ENCODE assay signal across 14 cellular contexts in the genomic region with DNA sequence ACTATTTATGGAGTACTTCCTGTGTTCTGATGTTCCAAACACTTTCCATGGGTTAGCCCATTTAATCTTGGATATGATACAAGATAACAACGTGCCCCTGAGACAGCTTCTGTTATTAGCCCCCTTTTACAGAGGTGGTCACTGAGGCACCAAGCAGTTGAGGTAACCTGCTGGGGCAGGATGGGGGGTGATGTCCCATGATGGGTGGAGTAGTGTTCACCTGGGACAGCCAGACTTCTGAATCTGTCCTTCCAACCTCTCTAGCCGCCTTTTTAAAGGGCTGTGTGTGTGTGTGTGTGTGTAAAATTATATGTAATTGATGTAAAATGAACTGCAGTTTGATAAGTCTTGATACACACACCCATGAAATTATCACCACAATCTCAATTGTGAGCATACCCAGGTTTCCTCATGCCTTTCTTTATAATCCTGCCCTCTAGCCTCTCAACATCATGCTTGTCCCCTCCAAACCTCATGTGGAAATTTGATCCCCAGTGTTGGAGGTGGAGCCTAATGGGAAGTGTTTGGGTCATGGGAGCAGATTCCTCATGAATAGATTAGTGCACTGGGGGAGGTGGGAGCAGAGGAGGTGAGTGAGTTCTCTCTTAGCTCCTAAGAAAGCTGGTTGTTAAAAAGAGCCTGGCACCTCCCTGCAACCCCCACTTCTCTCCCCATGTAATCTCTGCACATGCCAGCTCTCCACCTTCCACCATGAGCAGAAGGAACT. TPM values are rescaled to one million over a fixed set of nuclear protein-coding genes. Genes with fewer than 3 reads are reported as not detected.
DNase-seq lines count a peak whose midpoint lies in the region; ATAC-seq and TF ChIP-seq lines count a peak whose summit lies in the region.
"Had no signal": no experiment of that assay in that cellular context is flagged by ENCODE, and none has a peak within 500 bp of the region (broad histone marks: within the 10 kb centered on the region; RNA-seq: fewer than 3 reads in every experiment).

No MANE protein-coding gene starts in this region.

- H3K27me3 ChIP-seq in adipocyte (replicated peaks; ENCODE audit: control insufficient read depth, insufficient read depth, low read length), result no peaks in the 10 kb centered on the region
- no peaks in the 10 kb centered on the region for H3K27me3 ChIP-seq in mesendoderm (ENCODE audit: insufficient read depth, low read length, poor library complexity)

- H3K9me3 ChIP-seq in adipocyte (ENCODE audit: control insufficient read depth, low read length), result no peaks in the 10 kb centered on the region
- H3K9me3 ChIP-seq in mucosa of descending colon, result no peaks in the 10 kb centered on the region

- no peak overlapping the region for H4K8ac ChIP-seq in mesendoderm (ENCODE audit: low read depth, low read length)

- H3K4me1 ChIP-seq in adipocyte (ENCODE audit: control insufficient read depth, insufficient read depth, low read length) (no peaks in the 10 kb centered on the region), mesendoderm (ENCODE audit: control insufficient read depth, low read depth, low read length) (peaks cover 3% of the 10 kb centered on the region), mucosa of descending colon (ENCODE audit: low read depth) (no peaks in the 10 kb centered on the region)

- H3K4me3 ChIP-seq in adipocyte (ENCODE audit: low read length) (no peak overlapping the region), mesendoderm (ENCODE audit: low read length) (no peak overlapping the region), mucosa of descending colon (no peak overlapping the region)

- DNase-seq in ELF-1 (ENCODE audit: low read depth, low spot score) (peak; percentile 57), HT1080 (ENCODE audit: low read depth) (peak; percentile 37), adipocyte (ENCODE audit: low read depth) (peak; percentile 1), mesendoderm (peak; percentile 81), mucosa of descending colon (no peak), GOT3 (lab: John Stamatoyannopoulos, UW) (no peak), LoVo (ENCODE audit: low spot score) (no peak)
- DNase-seq: activated CD4-positive, alpha-beta T cell treated with anti-CD3 and anti-CD28 coated beads for 36 hours; activated gamma-delta T cell; NCI-H1436; Right ventricle myocardium superior; stimulated activated CD4-positive, alpha-beta T cell treated with anti-CD3 and anti-CD28 coated beads, Interleukin-15, amount 100 ng/mL, for 24 hours; stimulated activated naive CD4-positive, alpha-beta T cell treated with Interleukin-2 at 50 U/mL for 16 hours had no signal

- peaks cover 31% of the 10 kb centered on the region for H3K36me3 ChIP-seq in adipocyte (ENCODE audit: control insufficient read depth, insufficient read depth, low read length, severe bottlenecking)
- peaks cover 4% of the 10 kb centered on the region for H3K36me3 ChIP-seq in mesendoderm (ENCODE audit: control insufficient read depth, insufficient read depth, low read length)
- no peaks in the 10 kb centered on the region for H3K36me3 ChIP-seq in mucosa of descending colon (ENCODE audit: low read depth)

- no peak overlapping the region for H2BK5ac ChIP-seq in mesendoderm (ENCODE audit: low read length)

- no peak overlapping the region for H3K9ac ChIP-seq in adipocyte (ENCODE audit: low read length)
- no peak overlapping the region for H3K9ac ChIP-seq in mesendoderm (ENCODE audit: low read length)

- H3K4ac ChIP-seq in mesendoderm (ENCODE audit: low read depth, low read length), result no peak overlapping the region

- no peak overlapping the region for H3K27ac ChIP-seq in mesendoderm (ENCODE audit: low read depth, low read length)

- H4K5ac ChIP-seq in mesendoderm (ENCODE audit: low read length), result no peak overlapping the region

- H2AK5ac ChIP-seq in mesendoderm (ENCODE audit: low read length), result no peak overlapping the region

- H2BK15ac ChIP-seq in mesendoderm (replicated peaks; ENCODE audit: low read depth), result no peak overlapping the region

- ATAC-seq in HG03135 (IDR thresholded peaks at IDR 0.05; ENCODE audit: unreplicated experiment), result no peak
- no peak for ATAC-seq in mucosa of descending colon
- ATAC-seq: activated CD4-positive, alpha-beta T cell treated with anti-CD3 and anti-CD28 coated beads for 36 hours had no signal

- peak overlapping the region; percentile 19 for H3K56ac ChIP-seq in mesendoderm (ENCODE audit: low read length)

- H3K79me2 ChIP-seq in mesendoderm (ENCODE audit: control insufficient read depth, insufficient read depth, low read length), result no peaks in the 10 kb centered on the region

- intact Hi-C loops in mucosa of descending colon (cut with DNase I, micrococcal nuclease), result no loop called here

- no peak overlapping the region for H3K23ac ChIP-seq in mesendoderm (ENCODE audit: low read length)

- no peaks in the 10 kb centered on the region for H3K79me1 ChIP-seq in mesendoderm (ENCODE audit: low read length)

- H2BK120ac ChIP-seq in mesendoderm (ENCODE audit: low read depth, low read length), result no peak overlapping the region

- WGBS in mesendoderm (ENCODE audit: extremely low coverage, insufficient coverage, low lambda C conversion rate), result no CpG with 5 or more reads among the region's 2 CpGs

- no peak for TF ChIP-seq CTCF in mucosa of descending colon (IDR thresholded peaks at IDR 0.05)

- H3K18ac ChIP-seq in mesendoderm (ENCODE audit: low read length), result no peak overlapping the region

- H3K4me2 ChIP-seq in mesendoderm (ENCODE audit: low read length), result no peak overlapping the region

RNA-seq across cellular contexts. Expression of a gene that starts 39.2 kb away (rescaled TPM):
- 4.9 and 5.8 TPM in 2 replicates for total RNA-seq in HT1080 (2014; rRNA removed; shearing (Covaris generic))
- 10.3 and 11.4 TPM in 2 replicates for polyA plus RNA-seq in HT1080 (2015; cell fraction: cytosol; rRNA removed)
- polyA plus RNA-seq in HT1080 (2015; cell fraction: nucleus; rRNA removed), result 7.4 and 8.0 TPM in 2 replicates
- 29.7 TPM for polyA plus RNA-seq in mesendoderm (2013, experiment 1 of 2)
- 28.8 TPM for polyA plus RNA-seq in mesendoderm (2013, experiment 2 of 2)
- 10 to 100 TPM; 12.9 to 21.9 (median 16.5) TPM for total RNA-seq in mucosa of descending colon

RNA-seq across cellular contexts. Expression of a gene that starts 39.3 kb away (rescaled TPM):
- 75.8 and 82.3 TPM in 2 replicates for total RNA-seq in HT1080 (2014; rRNA removed; shearing (Covaris generic))
- 85.8 and 87.9 TPM in 2 replicates for polyA plus RNA-seq in HT1080 (2015; cell fraction: cytosol; rRNA removed)
- 88.7 and 92.7 TPM in 2 replicates for polyA plus RNA-seq in HT1080 (2015; cell fraction: nucleus; rRNA removed)
- polyA plus RNA-seq in mesendoderm (2013, experiment 1 of 2), result 20.6 TPM
- 20.1 TPM for polyA plus RNA-seq in mesendoderm (2013, experiment 2 of 2)
- total RNA-seq in mucosa of descending colon, result 10 to 100 TPM; 35.5 to 48.5 (median 44.8) TPM

RNA-seq across cellular contexts. Expression of a gene that starts 58.8 kb away (rescaled TPM):
- total RNA-seq in HT1080 (2014; rRNA removed; shearing (Covaris generic)), result 22.5 and 28.0 TPM in 2 replicates
- polyA plus RNA-seq in HT1080 (2015; cell fraction: cytosol; rRNA removed), result 31.6 and 37.6 TPM in 2 replicates
- polyA plus RNA-seq in HT1080 (2015; cell fraction: nucleus; rRNA removed), result 103 and 114 TPM in 2 replicates
- 31.3 TPM for polyA plus RNA-seq in mesendoderm (2013, experiment 1 of 2)
- 33.4 TPM for polyA plus RNA-seq in mesendoderm (2013, experiment 2 of 2)
- 10 to 100 TPM; 54.1 to 74.7 (median 65.8) TPM for total RNA-seq in mucosa of descending colon

Comparison
In these comparisons a context has a peak if more than half of its experiments do, and no peak if none do; other contexts are left out.
1. DNase-seq: peak in ELF-1 (single experiment), HT1080 (single experiment), adipocyte (single experiment) and mesendoderm (single experiment); none in mucosa of descending colon (0 of 3), GOT3 (single experiment) and LoVo (single experiment).